Comparison of ENCODE assay signal across 16 cellular contexts in the genomic region with DNA sequence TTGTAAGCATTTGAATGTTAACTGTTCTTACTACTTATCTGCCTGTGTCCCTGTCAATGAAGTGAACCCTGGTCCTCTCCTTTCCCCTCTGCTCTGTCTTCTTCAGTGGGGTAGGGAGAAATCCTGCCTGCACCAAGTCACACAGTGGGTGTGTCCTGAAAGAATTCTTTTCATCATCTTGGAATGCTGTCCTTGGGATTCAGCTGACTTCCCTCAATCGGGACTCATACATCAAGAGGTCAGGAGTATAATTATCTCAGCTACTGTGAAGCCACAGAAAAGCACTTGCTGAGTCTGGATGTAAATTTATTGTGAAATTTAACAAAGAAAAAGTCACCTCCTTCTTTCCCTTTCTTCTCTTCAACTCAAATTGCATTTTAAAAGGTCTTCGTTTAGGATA.
DNase-seq lines count a peak whose midpoint lies in the region; ATAC-seq and TF ChIP-seq lines count a peak whose summit lies in the region.
"Had no signal": no experiment of that assay in that cellular context is flagged by ENCODE, and none has a peak within 500 bp of the region (broad histone marks: within the 10 kb centered on the region; RNA-seq: fewer than 3 reads in every experiment).

No MANE protein-coding gene starts in this region.

- H3K9ac ChIP-seq in HUES48 (ENCODE audit: low read depth, low read length) = no peak overlapping the region
- no peak overlapping the region for H3K9ac ChIP-seq in mesenchymal stem cell (ENCODE audit: low read length)

- H3K27me3 ChIP-seq in HUES48 (ENCODE audit: control insufficient read depth, insufficient read depth, low read length) = no peaks in the 10 kb centered on the region
- H3K27me3 ChIP-seq in ectodermal cell (ENCODE audit: control insufficient read depth, insufficient read depth, low read length, poor library complexity, severe bottlenecking) = no peaks in the 10 kb centered on the region
- no peaks in the 10 kb centered on the region for H3K27me3 ChIP-seq in mesenchymal stem cell (ENCODE audit: control insufficient read depth in 1 of 2, insufficient read depth in 1 of 2, low read length in 2 of 2)
- H3K27me3 ChIP-seq: esophagus squamous epithelium, pancreas, spleen had no signal

- peaks cover 6% of the 10 kb centered on the region for H3K36me3 Mint-ChIP-seq in natural killer cell treated with Interleukin-12 subunit alpha and Interleukin-12 subunit beta and Interleukin-15 and Interleukin-18, amount 100 ng/mL, for 72 hours
- H3K36me3 Mint-ChIP-seq: activated naive CD8-positive, alpha-beta T cell treated with anti-CD3 and anti-CD28 coated beads for 36 hours had no signal

- H3K27ac ChIP-seq in HUES48 (ENCODE audit: low read depth, low read length) = peak overlapping the region; percentile 47
- H3K27ac ChIP-seq in ectodermal cell (ENCODE audit: insufficient read depth, low read depth, low read length, poor library complexity, severe bottlenecking) = peak overlapping the region; percentile 4
- H3K27ac ChIP-seq in mesenchymal stem cell (ENCODE audit: low read length, poor library complexity, severe bottlenecking) = peak overlapping the region; percentile 64
- H3K27ac ChIP-seq: esophagus squamous epithelium, pancreas, spleen had no signal

- H3K27me3 Mint-ChIP-seq in natural killer cell treated with Interleukin-12 subunit alpha and Interleukin-12 subunit beta and Interleukin-15 and Interleukin-18, amount 100 ng/mL, for 72 hours = no peaks in the 10 kb centered on the region
- H3K27me3 Mint-ChIP-seq: activated B cell treated with CpG ODN at 0.5 μM for 24 hours; activated naive CD8-positive, alpha-beta T cell treated with anti-CD3 and anti-CD28 coated beads for 36 hours had no signal

- H3K4me1 Mint-ChIP-seq in natural killer cell treated with Interleukin-12 subunit alpha and Interleukin-12 subunit beta and Interleukin-15 and Interleukin-18, amount 100 ng/mL, for 72 hours (ENCODE audit: low read depth in 2 of 2) = peaks cover 0 to 10% of the 10 kb centered on the region in 2 donors
- H3K4me1 Mint-ChIP-seq: activated B cell treated with CpG ODN at 0.5 μM for 24 hours had no signal

- H2BK15ac ChIP-seq in mesenchymal stem cell (ENCODE audit: low read depth, poor library complexity, severe bottlenecking) = no peak overlapping the region

- DNase-seq in AG08396 (ENCODE audit: low spot score) (peak; percentile 7), mesenchymal stem cell (peak; percentile 34), SW 1271 (lab: John Stamatoyannopoulos, UW) (no peak), GM13976 (ENCODE audit: low spot score) (no peak)
- DNase-seq in activated CD4-positive, alpha-beta T cell treated with anti-CD3 and anti-CD28 coated beads, Interleukin-2, amount 50 U/mL, for 4 hours = no peak
- no peak for DNase-seq in natural killer cell treated with Interleukin-12 subunit alpha and Interleukin-12 subunit beta and Interleukin-15 and Interleukin-18, amount 100 ng/mL, for 72 hours (ENCODE audit: low spot score)
- DNase-seq: activated B cell treated with CpG ODN at 0.5 μM for 24 hours; activated naive CD8-positive, alpha-beta T cell treated with anti-CD3 and anti-CD28 coated beads for 36 hours; activated T-cell treated with anti-CD3 and anti-CD28 coated beads for 4 hours; esophagus squamous epithelium; midbrain; pancreas; spleen had no signal

- WGBS in ectodermal cell, 2 experiments = 0 to 27% methylated on average over 1 to 2 of the region's 2 CpGs
- no CpG with 5 or more reads among the region's 2 CpGs for WGBS in mesenchymal stem cell

- no peak overlapping the region for H3K4me3 ChIP-seq in HUES48 (ENCODE audit: low read depth, low read length)
- no peak overlapping the region for H3K4me3 ChIP-seq in ectodermal cell (ENCODE audit: insufficient read depth, low read depth, low read length)
- no peak overlapping the region for H3K4me3 ChIP-seq in mesenchymal stem cell (ENCODE audit: insufficient read depth in 1 of 2, low read depth in 1 of 2, low read length in 2 of 2)
- H3K4me3 ChIP-seq: esophagus squamous epithelium, pancreas, spleen had no signal

- H2BK12ac ChIP-seq in mesenchymal stem cell (ENCODE audit: low read length in 2 of 2) = no peak overlapping the region

- H3K9me3 Mint-ChIP-seq in natural killer cell treated with Interleukin-12 subunit alpha and Interleukin-12 subunit beta and Interleukin-15 and Interleukin-18, amount 100 ng/mL, for 72 hours = peaks cover 9% of the 10 kb centered on the region
- H3K9me3 Mint-ChIP-seq: activated B cell treated with CpG ODN at 0.5 μM for 24 hours; activated naive CD8-positive, alpha-beta T cell treated with anti-CD3 and anti-CD28 coated beads for 36 hours had no signal

- H3K4me3 Mint-ChIP-seq in natural killer cell treated with Interleukin-12 subunit alpha and Interleukin-12 subunit beta and Interleukin-15 and Interleukin-18, amount 100 ng/mL, for 72 hours = no peak overlapping the region
- H3K4me3 Mint-ChIP-seq: activated B cell treated with CpG ODN at 0.5 μM for 24 hours; activated naive CD8-positive, alpha-beta T cell treated with anti-CD3 and anti-CD28 coated beads for 36 hours had no signal

- H3K18ac ChIP-seq in mesenchymal stem cell (ENCODE audit: low read depth in 1 of 2, low read length in 2 of 2) = no peak overlapping the region

- no peak overlapping the region for H3K14ac ChIP-seq in mesenchymal stem cell (ENCODE audit: low read length in 2 of 2)

- H2AFZ ChIP-seq in mesenchymal stem cell (ENCODE audit: low read depth, low read length) = no peak overlapping the region

- no peak overlapping the region for H2AK5ac ChIP-seq in mesenchymal stem cell (ENCODE audit: low read length, severe bottlenecking)

- H3K9me3 ChIP-seq in HUES48 (ENCODE audit: control insufficient read depth, insufficient read depth, low read length) = no peaks in the 10 kb centered on the region
- H3K9me3 ChIP-seq in ectodermal cell (ENCODE audit: control insufficient read depth, low read length) = no peaks in the 10 kb centered on the region
- H3K9me3 ChIP-seq in mesenchymal stem cell (ENCODE audit: control insufficient read depth, low read length) = no peaks in the 10 kb centered on the region
- H3K9me3 ChIP-seq: esophagus squamous epithelium, pancreas, spleen had no signal

- H2BK5ac ChIP-seq in mesenchymal stem cell (ENCODE audit: low read depth, low read length, poor library complexity, severe bottlenecking) = no peak overlapping the region

- no peak overlapping the region for H3K4me2 ChIP-seq in mesenchymal stem cell (ENCODE audit: low read length, poor library complexity, severe bottlenecking)

- TF ChIP-seq CTCF in GM13976 (IDR thresholded peaks at IDR 0.05; ENCODE audit: borderline replicate concordance, control extremely low read depth, extremely low read depth, insufficient read depth, missing control alignments) = no peak

- H3K4ac ChIP-seq in mesenchymal stem cell (ENCODE audit: low read depth in 1 of 2, low read length in 2 of 2) = no peak overlapping the region

- no peaks in the 10 kb centered on the region for H3K36me3 ChIP-seq in HUES48 (ENCODE audit: control insufficient read depth, insufficient read depth, low read length)
- no peaks in the 10 kb centered on the region for H3K36me3 ChIP-seq in ectodermal cell (ENCODE audit: control insufficient read depth, insufficient read depth, low read length)
- no peaks in the 10 kb centered on the region for H3K36me3 ChIP-seq in mesenchymal stem cell (ENCODE audit: control insufficient read depth in 1 of 2, insufficient read depth in 2 of 2, low read depth in 1 of 2, low read length in 2 of 2)
- H3K36me3 ChIP-seq: esophagus squamous epithelium, pancreas, spleen had no signal

- H3K27ac Mint-ChIP-seq in natural killer cell treated with Interleukin-12 subunit alpha and Interleukin-12 subunit beta and Interleukin-15 and Interleukin-18, amount 100 ng/mL, for 72 hours = no peak overlapping the region
- H3K27ac Mint-ChIP-seq: activated B cell treated with CpG ODN at 0.5 μM for 24 hours; activated naive CD8-positive, alpha-beta T cell treated with anti-CD3 and anti-CD28 coated beads for 36 hours had no signal

- ATAC-seq in natural killer cell treated with Interleukin-12 subunit alpha and Interleukin-12 subunit beta and Interleukin-15 and Interleukin-18, amount 100 ng/mL, for 72 hours = no peak
- ATAC-seq: HepG2, pancreas had no signal

- H4K91ac ChIP-seq in mesenchymal stem cell (ENCODE audit: low read length) = no peak overlapping the region

- no peak overlapping the region for H4K8ac ChIP-seq in mesenchymal stem cell (ENCODE audit: low read length)

- H3K4me1 ChIP-seq in HUES48 (ENCODE audit: control insufficient read depth, insufficient read depth, low read length) = peaks cover 11% of the 10 kb centered on the region
- H3K4me1 ChIP-seq in ectodermal cell (ENCODE audit: control insufficient read depth, insufficient read depth, low read length) = peaks cover 4% of the 10 kb centered on the region
- H3K4me1 ChIP-seq in mesenchymal stem cell (ENCODE audit: control insufficient read depth, insufficient read depth, low read depth, low read length) = peaks cover 4% of the 10 kb centered on the region
- H3K4me1 ChIP-seq: pancreas, spleen had no signal

- in situ Hi-C loops in GM13976 (cut with MboI; ENCODE audit: low sequenced_read_pairs, unreplicated experiment) = no loop called here

- no peaks in the 10 kb centered on the region for H3K79me1 ChIP-seq in mesenchymal stem cell (replicated peaks; ENCODE audit: low read length, poor library complexity, severe bottlenecking)

- H3K23ac ChIP-seq in mesenchymal stem cell (ENCODE audit: low read length in 2 of 2) = no peak overlapping the region

- no peak overlapping the region for H2BK120ac ChIP-seq in mesenchymal stem cell (ENCODE audit: low read depth, low read length)

Comparison
In these comparisons a context has a peak if more than half of its experiments do, and no peak if none do; other contexts are left out.
1. DNase-seq: peak in AG08396 (single experiment) and mesenchymal stem cell (single experiment); none in activated CD4-positive, alpha-beta T cell treated with anti-CD3 and anti-CD28 coated beads, Interleukin-2, amount 50 U/mL, for 4 hours (0 of 2), SW 1271 (0 of 2), GM13976 (single experiment) and natural killer cell treated with Interleukin-12 subunit alpha and Interleukin-12 subunit beta and Interleukin-15 and Interleukin-18, amount 100 ng/mL, for 72 hours (single experiment).
2. H3K27ac ChIP-seq: peak in every context shown above with its lines; median percentile 64 in mesenchymal stem cell; 47 in HUES48; 4 in ectodermal cell.